Comparison of ENCODE assay signal across 19 cellular contexts in genomic region chr19:31283701-31284100, GRCh38.
"Had no signal": no experiment of that assay in that cellular context is flagged by ENCODE, and none has a peak within 500 bp of the region (broad histone marks: within the 10 kb centered on the region; RNA-seq: fewer than 3 reads in every experiment).

No MANE protein-coding gene starts in this region.

- DNase-seq: central memory CD4-positive, alpha-beta T cell; dorsolateral prefrontal cortex; effector CD8-positive, alpha-beta T cell; heart left ventricle; hippocampal formation; kidney glomerular epithelial cell; mammary epithelial cell; natural killer cell; occipital lobe; psoas muscle; retina; stimulated activated CD4-positive, alpha-beta T cell treated with anti-CD3 and anti-CD28 coated beads, Interleukin-12 subunit alpha, Interleukin-12 subunit beta, amount 100 ng/mL, for 4 hours; stimulated activated naive CD4-positive, alpha-beta T cell; tibial artery had no signal

- H3K4me3 ChIP-seq: coronary artery, dorsolateral prefrontal cortex, heart left ventricle, psoas muscle, right lobe of liver, skin epidermis, tibial artery had no signal

- H3K36me3 Mint-ChIP-seq: natural killer cell had no signal

- H3K27me3 ChIP-seq: dorsolateral prefrontal cortex, heart left ventricle, right lobe of liver, tibial artery had no signal

- H3K36me3 ChIP-seq: right lobe of liver had no signal

- H3K4me1 ChIP-seq: parathyroid adenoma, psoas muscle, right lobe of liver, tibial artery had no signal

- H3K9me3 Mint-ChIP-seq: mesothelial cell of epicardium, natural killer cell had no signal

- H3K27ac Mint-ChIP-seq: mesothelial cell of epicardium, natural killer cell had no signal

- H3K9me3 ChIP-seq: heart left ventricle, psoas muscle, right lobe of liver, tibial artery had no signal

- H3K4me3 Mint-ChIP-seq: mesothelial cell of epicardium, natural killer cell had no signal

- ATAC-seq: heart left ventricle, natural killer cell, psoas muscle, right lobe of liver had no signal

- H3K27ac ChIP-seq: coronary artery, heart left ventricle, parathyroid adenoma, psoas muscle, right lobe of liver, skin epidermis, tibial artery had no signal
